ENCODE assay signal across 1 cellular context in the genomic region with DNA sequence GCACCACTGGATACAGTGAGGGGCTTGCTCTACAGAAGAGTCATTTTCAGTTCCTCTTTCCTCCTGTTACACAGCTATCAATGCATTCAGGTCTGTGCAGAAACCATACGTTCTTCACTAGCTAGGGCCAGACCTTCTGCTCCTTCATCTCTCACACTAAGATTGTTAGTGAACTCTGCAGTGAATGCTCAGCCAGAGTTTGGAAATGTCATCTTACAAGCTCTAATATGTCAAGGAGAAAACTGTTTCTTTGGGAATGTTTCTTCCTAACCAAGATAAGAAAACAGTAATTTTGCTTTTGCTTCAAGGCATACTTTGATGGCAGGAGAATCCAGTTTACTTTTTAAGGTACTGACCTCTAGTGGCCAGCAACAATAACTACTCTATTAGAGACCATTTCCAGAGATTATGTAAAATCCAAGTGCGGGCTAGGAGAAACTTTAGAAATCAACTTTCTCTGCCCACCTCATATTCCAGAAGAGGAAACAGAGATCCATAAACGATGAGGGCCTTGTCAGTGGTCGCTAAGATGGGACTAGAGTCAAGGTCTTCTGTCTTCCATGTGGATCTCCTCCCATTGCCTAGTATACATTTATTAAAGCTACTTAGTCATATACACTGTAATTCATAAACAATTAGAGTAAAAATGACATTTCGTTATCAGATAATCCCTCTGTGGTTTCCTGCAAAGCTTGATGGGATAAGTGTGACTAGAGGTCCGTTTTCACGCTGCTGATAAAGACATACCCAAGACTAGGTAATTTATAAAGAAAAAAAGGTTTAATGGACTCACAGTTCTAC.
TF ChIP-seq lines count a peak whose summit lies in the region.

No MANE protein-coding gene starts in this region.

TF ChIP-seq in GM12878, 131 proteins besides CTCF, POLR2A, EP300 and RAD21 (continued from another document):
- no peak for TF ChIP-seq TCF7 (IDR thresholded peaks at IDR 0.05; ENCODE audit: borderline replicate concordance)
- no peak for TF ChIP-seq SIX5 (IDR thresholded peaks at IDR 0.05; ENCODE audit: low read depth, low read length, severe bottlenecking)
- no peak for TF ChIP-seq CEBPB (IDR thresholded peaks at IDR 0.05; ENCODE audit: borderline replicate concordance in 1 of 2, low read depth in 2 of 2, low read length in 2 of 2)
- TF ChIP-seq SPI1 (IDR thresholded peaks at IDR 0.05; ENCODE audit: borderline replicate concordance, insufficient read depth, low read depth, low read length), result peak; percentile 92
- TF ChIP-seq SMC3 (IDR thresholded peaks at IDR 0.05; ENCODE audit: borderline replicate concordance, low read length), result peak; percentile 57; the same call in 1 of the 2 replicates
- no peak for TF ChIP-seq BACH1 (IDR thresholded peaks at IDR 0.05; ENCODE audit: borderline replicate concordance)
- TF ChIP-seq NRF1 (conservative IDR thresholded peaks at IDR 0.05; ENCODE audit: low read depth, low read length), result no peak
- TF ChIP-seq STAT3 (IDR thresholded peaks at IDR 0.05; ENCODE audit: low read depth, low read length), result no peak
- TF ChIP-seq FOS (IDR thresholded peaks at IDR 0.05; ENCODE audit: borderline replicate concordance, extremely low read depth, insufficient read length), result no peak
- TF ChIP-seq RCOR1 (conservative IDR thresholded peaks at IDR 0.05; ENCODE audit: low read depth, low read length), result no peak
- TF ChIP-seq, protein P1, sequence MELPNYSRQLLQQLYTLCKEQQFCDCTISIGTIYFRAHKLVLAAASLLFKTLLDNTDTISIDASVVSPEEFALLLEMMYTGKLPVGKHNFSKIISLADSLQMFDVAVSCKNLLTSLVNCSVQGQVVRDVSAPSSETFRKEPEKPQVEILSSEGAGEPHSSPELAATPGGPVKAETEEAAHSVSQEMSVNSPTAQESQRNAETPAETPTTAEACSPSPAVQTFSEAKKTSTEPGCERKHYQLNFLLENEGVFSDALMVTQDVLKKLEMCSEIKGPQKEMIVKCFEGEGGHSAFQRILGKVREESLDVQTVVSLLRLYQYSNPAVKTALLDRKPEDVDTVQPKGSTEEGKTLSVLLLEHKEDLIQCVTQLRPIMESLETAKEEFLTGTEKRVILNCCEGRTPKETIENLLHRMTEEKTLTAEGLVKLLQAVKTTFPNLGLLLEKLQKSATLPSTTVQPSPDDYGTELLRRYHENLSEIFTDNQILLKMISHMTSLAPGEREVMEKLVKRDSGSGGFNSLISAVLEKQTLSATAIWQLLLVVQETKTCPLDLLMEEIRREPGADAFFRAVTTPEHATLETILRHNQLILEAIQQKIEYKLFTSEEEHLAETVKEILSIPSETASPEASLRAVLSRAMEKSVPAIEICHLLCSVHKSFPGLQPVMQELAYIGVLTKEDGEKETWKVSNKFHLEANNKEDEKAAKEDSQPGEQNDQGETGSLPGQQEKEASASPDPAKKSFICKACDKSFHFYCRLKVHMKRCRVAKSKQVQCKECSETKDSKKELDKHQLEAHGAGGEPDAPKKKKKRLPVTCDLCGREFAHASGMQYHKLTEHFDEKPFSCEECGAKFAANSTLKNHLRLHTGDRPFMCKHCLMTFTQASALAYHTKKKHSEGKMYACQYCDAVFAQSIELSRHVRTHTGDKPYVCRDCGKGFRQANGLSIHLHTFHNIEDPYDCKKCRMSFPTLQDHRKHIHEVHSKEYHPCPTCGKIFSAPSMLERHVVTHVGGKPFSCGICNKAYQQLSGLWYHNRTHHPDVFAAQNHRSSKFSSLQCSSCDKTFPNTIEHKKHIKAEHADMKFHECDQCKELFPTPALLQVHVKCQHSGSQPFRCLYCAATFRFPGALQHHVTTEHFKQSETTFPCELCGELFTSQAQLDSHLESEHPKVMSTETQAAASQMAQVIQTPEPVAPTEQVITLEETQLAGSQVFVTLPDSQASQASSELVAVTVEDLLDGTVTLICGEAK (IDR thresholded peaks at IDR 0.05; ENCODE audit: borderline replicate concordance), result no peak
- TF ChIP-seq SMAD1 (IDR thresholded peaks at IDR 0.05; ENCODE audit: low read depth, partially characterized antibody), result no peak
- 0 out of 2 replicates have a peak, but pooled peaks have one; percentile 43 for TF ChIP-seq IRF4 (IDR thresholded peaks at IDR 0.05; ENCODE audit: low read depth, low read length)
- TF ChIP-seq CHD2 (IDR thresholded peaks at IDR 0.05; ENCODE audit: borderline replicate concordance, low read depth, low read length), result no peak
- no peak for TF ChIP-seq NKRF (conservative IDR thresholded peaks at IDR 0.05)
